ENCODE assay signal across 21 cellular contexts in genomic region chr7:102409340-102409739, GRCh38. TPM values are rescaled to one million over a fixed set of nuclear protein-coding genes. Genes with fewer than 3 reads are reported as not detected.
DNase-seq lines count a peak whose midpoint lies in the region; ATAC-seq and TF ChIP-seq lines count a peak whose summit lies in the region.
"Had no signal": no experiment of that assay in that cellular context is flagged by ENCODE, and none has a peak within 500 bp of the region (broad histone marks: within the 10 kb centered on the region; RNA-seq: fewer than 3 reads in every experiment).

No MANE protein-coding gene starts in this region.

- peaks cover 6% of the 10 kb centered on the region for H3K9me3 Mint-ChIP-seq in T-helper 1 cell treated with Interleukin-12 subunit alpha and Interleukin-12 subunit beta and Interleukin-4 antibody, amounts not matched to agents 30 μg/mL and 1 μg/mL, for 36 hours
- H3K9me3 Mint-ChIP-seq in IgD-negative memory B cell (no peaks in the 10 kb centered on the region), natural killer cell (no peaks in the 10 kb centered on the region)
- H3K9me3 Mint-ChIP-seq in activated T-helper 17 cell treated with anti-CD3 and anti-CD28 coated beads, Interleukin-2, amount 50 U/mL, for 72 hours, result no peaks in the 10 kb centered on the region
- H3K9me3 Mint-ChIP-seq: CD4-positive, alpha-beta T cell had no signal

- H3K36me3 Mint-ChIP-seq in T-helper 1 cell treated with Interleukin-12 subunit alpha and Interleukin-12 subunit beta and Interleukin-4 antibody, amounts not matched to agents 30 μg/mL and 1 μg/mL, for 36 hours (ENCODE audit: low read depth), result peaks cover 44% of the 10 kb centered on the region
- H3K36me3 Mint-ChIP-seq in IgD-negative memory B cell (peaks cover 17% of the 10 kb centered on the region), natural killer cell (peaks cover 7% of the 10 kb centered on the region)
- H3K36me3 Mint-ChIP-seq in activated T-helper 17 cell treated with anti-CD3 and anti-CD28 coated beads, Interleukin-2, amount 50 U/mL, for 72 hours (ENCODE audit: low read depth), result peaks cover 100% of the 10 kb centered on the region

- DNase-seq in T-helper 1 cell (no peak), natural killer cell (no peak), DMS53 (lab: John Stamatoyannopoulos, UW) (no peak), Ammon's horn (ENCODE audit: low spot score) (no peak)
- DNase-seq: AML-193; CD4-positive, alpha-beta T cell; DMS153; GF-D8; GOT3; Karpas-422; NCI-H1417 treated with DMSO at 0.1 percent for 48 hours; NCI-H1930; NCI-H2171; NCI-H69 had no signal

- no peak overlapping the region for H3K4me3 Mint-ChIP-seq in T-helper 1 cell treated with Interleukin-12 subunit alpha and Interleukin-12 subunit beta and Interleukin-4 antibody, amounts not matched to agents 30 μg/mL and 1 μg/mL, for 36 hours
- H3K4me3 Mint-ChIP-seq in IgD-negative memory B cell (no peak overlapping the region), natural killer cell (no peak overlapping the region)
- H3K4me3 Mint-ChIP-seq in activated T-helper 17 cell treated with anti-CD3 and anti-CD28 coated beads, Interleukin-2, amount 50 U/mL, for 72 hours, result no peak overlapping the region
- H3K4me3 Mint-ChIP-seq: CD4-positive, alpha-beta T cell had no signal

- H3K27ac Mint-ChIP-seq in T-helper 1 cell treated with Interleukin-12 subunit alpha and Interleukin-12 subunit beta and Interleukin-4 antibody, amounts not matched to agents 30 μg/mL and 1 μg/mL, for 36 hours, result peak overlapping the region; percentile 58
- H3K27ac Mint-ChIP-seq in IgD-negative memory B cell (peak overlapping the region; percentile 14 to 84 (median 76)), natural killer cell (peak overlapping the region; percentile 22 to 73)
- peak overlapping the region; percentile 76 for H3K27ac Mint-ChIP-seq in activated T-helper 17 cell treated with anti-CD3 and anti-CD28 coated beads, Interleukin-2, amount 50 U/mL, for 72 hours
- H3K27ac Mint-ChIP-seq: CD4-positive, alpha-beta T cell had no signal

- no peak for TF ChIP-seq CTCF in natural killer cell (IDR thresholded peaks at IDR 0.05)

- ATAC-seq in activated T-helper 17 cell treated with anti-CD3 and anti-CD28 coated beads, Interleukin-2, amount 50 U/mL, for 72 hours (replicated peaks), result no peak
- ATAC-seq in natural killer cell (no peak), GM18870 (IDR thresholded peaks at IDR 0.05; ENCODE audit: unreplicated experiment) (no peak)

- H3K27me3 Mint-ChIP-seq in T-helper 1 cell treated with Interleukin-12 subunit alpha and Interleukin-12 subunit beta and Interleukin-4 antibody, amounts not matched to agents 30 μg/mL and 1 μg/mL, for 36 hours (ENCODE audit: low read depth), result no peaks in the 10 kb centered on the region
- H3K27me3 Mint-ChIP-seq in IgD-negative memory B cell, result no peaks in the 10 kb centered on the region
- H3K27me3 Mint-ChIP-seq in activated T-helper 17 cell treated with anti-CD3 and anti-CD28 coated beads, Interleukin-2, amount 50 U/mL, for 72 hours, result no peaks in the 10 kb centered on the region
- no peaks in the 10 kb centered on the region for H3K27me3 Mint-ChIP-seq in natural killer cell (ENCODE audit: low read depth in 2 of 2)
- H3K27me3 Mint-ChIP-seq: CD4-positive, alpha-beta T cell had no signal

- intact Hi-C loops in natural killer cell (cut with micrococcal nuclease), result no loop called here

- H3K4me1 Mint-ChIP-seq in T-helper 1 cell treated with Interleukin-12 subunit alpha and Interleukin-12 subunit beta and Interleukin-4 antibody, amounts not matched to agents 30 μg/mL and 1 μg/mL, for 36 hours (ENCODE audit: low read depth), result peaks cover 16% of the 10 kb centered on the region
- H3K4me1 Mint-ChIP-seq in IgD-negative memory B cell (peaks cover 26 to 36% (median 35%) of the 10 kb centered on the region in 3 donors), natural killer cell (peaks cover 16 to 21% of the 10 kb centered on the region in 2 donors)
- no peaks in the 10 kb centered on the region for H3K4me1 Mint-ChIP-seq in activated T-helper 17 cell treated with anti-CD3 and anti-CD28 coated beads, Interleukin-2, amount 50 U/mL, for 72 hours

RNA-seq across cellular contexts. Expression of gene PRKRIP1, which starts 13.2 kb away (rescaled TPM):
- 35.1 TPM for polyA plus RNA-seq in IgD-negative memory B cell
- 10 to 100 TPM; 41.7 to 76.6 TPM for total RNA-seq in activated T-helper 17 cell treated with anti-CD3 and anti-CD28 coated beads, Interleukin-2, amount 50 U/mL, for 72 hours
- total RNA-seq in natural killer cell, result 10 to 100 TPM; 38.2 to 44.2 (median 39.5) TPM

RNA-seq across cellular contexts. Expression of gene ORAI2, which starts 24.0 kb away (rescaled TPM):
- 290 TPM for polyA plus RNA-seq in IgD-negative memory B cell
- total RNA-seq in activated T-helper 17 cell treated with anti-CD3 and anti-CD28 coated beads, Interleukin-2, amount 50 U/mL, for 72 hours, result 10 to 100 TPM; 30.4 to 54.9 TPM
- 10 to 100 TPM; 39.1 to 55.0 (median 41.3) TPM for total RNA-seq in natural killer cell

RNA-seq across cellular contexts. Expression of gene SPDYE6, which starts 53.1 kb away (rescaled TPM):
- 0.36 TPM for polyA plus RNA-seq in IgD-negative memory B cell
- not detected for total RNA-seq in activated T-helper 17 cell treated with anti-CD3 and anti-CD28 coated beads, Interleukin-2, amount 50 U/mL, for 72 hours
- not detected for total RNA-seq in natural killer cell
- total RNA-seq: CD4-positive, alpha-beta T cell; MCF 10A; Peyer's patch; SJSA1 had no signal

RNA-seq across cellular contexts. Expression of gene ALKBH4, which starts 55.3 kb away (rescaled TPM):
- polyA plus RNA-seq in IgD-negative memory B cell, result 18.1 TPM
- 1 to 10 TPM; 9.0 to 9.2 TPM for total RNA-seq in activated T-helper 17 cell treated with anti-CD3 and anti-CD28 coated beads, Interleukin-2, amount 50 U/mL, for 72 hours
- total RNA-seq in natural killer cell, result 1 to 10 TPM; 4.1 to 9.2 (median 9.1) TPM

RNA-seq across cellular contexts. Expression of gene LRWD1, which starts 55.4 kb away (rescaled TPM):
- polyA plus RNA-seq in IgD-negative memory B cell, result 13.4 TPM
- 10 to 100 TPM; 14.8 to 20.6 TPM for total RNA-seq in activated T-helper 17 cell treated with anti-CD3 and anti-CD28 coated beads, Interleukin-2, amount 50 U/mL, for 72 hours
- 10 to 100 TPM; 20.0 to 24.1 (median 20.4) TPM for total RNA-seq in natural killer cell
